11 cellular contexts compared by ENCODE assay signal in the genomic region with DNA sequence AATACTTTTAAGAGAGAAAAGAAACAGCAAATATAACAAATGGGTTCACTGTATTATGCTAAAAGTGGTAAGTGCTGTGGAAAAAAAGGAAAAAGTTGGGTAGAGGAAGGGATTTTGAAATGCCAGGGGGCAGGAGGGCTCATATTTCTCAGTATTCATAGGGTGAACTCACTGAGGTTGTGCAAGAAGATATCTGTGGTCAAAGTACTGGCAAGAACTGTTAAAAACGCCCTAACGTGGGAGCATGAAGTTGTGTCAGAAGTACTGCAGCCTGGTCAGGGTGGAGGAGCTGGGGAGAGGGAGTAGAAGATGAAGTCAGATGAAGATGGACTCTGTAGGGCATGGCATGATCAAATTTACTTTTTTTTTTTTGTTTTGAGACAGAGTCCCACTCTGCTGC. TPM values are rescaled to one million over a fixed set of nuclear protein-coding genes. Genes with fewer than 3 reads are reported as not detected.
DNase-seq lines count a peak whose midpoint lies in the region; ATAC-seq and TF ChIP-seq lines count a peak whose summit lies in the region.
"Had no signal": no experiment of that assay in that cellular context is flagged by ENCODE, and none has a peak within 500 bp of the region (broad histone marks: within the 10 kb centered on the region; RNA-seq: fewer than 3 reads in every experiment).

No MANE protein-coding gene starts in this region.

- no peak for TF ChIP-seq CTCF in GM10248 (IDR thresholded peaks at IDR 0.05; ENCODE audit: control extremely low read depth, extremely low read depth, low read depth, missing control alignments)

- peak overlapping the region; percentile 69 for H3K27ac Mint-ChIP-seq in dendritic cell treated with granulocyte-macrophage colony-stimulating factor and Interleukin-4, amounts not matched to agents 40 ng/mL and 50 ng/mL, for 4 days
- H3K27ac Mint-ChIP-seq in natural killer cell treated with Interleukin-12 subunit alpha and Interleukin-12 subunit beta and Interleukin-15 and Interleukin-18, amount 100 ng/mL, for 72 hours: peak overlapping the region; percentile 51 to 57
- H3K27ac Mint-ChIP-seq: T-helper 1 cell treated with Interleukin-12 subunit alpha and Interleukin-12 subunit beta and Interleukin-4 antibody, amounts not matched to agents 30 μg/mL and 1 μg/mL, for 36 hours had no signal

- no peaks in the 10 kb centered on the region for H3K36me3 Mint-ChIP-seq in dendritic cell treated with granulocyte-macrophage colony-stimulating factor and Interleukin-4, amounts not matched to agents 40 ng/mL and 50 ng/mL, for 4 days (ENCODE audit: low read depth)
- no peaks in the 10 kb centered on the region for H3K36me3 Mint-ChIP-seq in natural killer cell treated with Interleukin-12 subunit alpha and Interleukin-12 subunit beta and Interleukin-15 and Interleukin-18, amount 100 ng/mL, for 72 hours

- CTCF ChIA-PET in GM10248 (lab: Yijun Ruan, JAX): interaction anchor here (0.9 kb wide), 1 partner anchor 10 kb away, joined by 3 read pairs; no protein-coding TSS in a partner anchor

- H3K4me3 Mint-ChIP-seq in dendritic cell treated with granulocyte-macrophage colony-stimulating factor and Interleukin-4, amounts not matched to agents 40 ng/mL and 50 ng/mL, for 4 days: no peak overlapping the region
- peak overlapping the region; percentile 80 for H3K4me3 Mint-ChIP-seq in natural killer cell treated with Interleukin-12 subunit alpha and Interleukin-12 subunit beta and Interleukin-15 and Interleukin-18, amount 100 ng/mL, for 72 hours
- H3K4me3 Mint-ChIP-seq: neural crest cell; T-helper 1 cell treated with Interleukin-12 subunit alpha and Interleukin-12 subunit beta and Interleukin-4 antibody, amounts not matched to agents 30 μg/mL and 1 μg/mL, for 36 hours had no signal

- H3K9me3 Mint-ChIP-seq in dendritic cell treated with granulocyte-macrophage colony-stimulating factor and Interleukin-4, amounts not matched to agents 40 ng/mL and 50 ng/mL, for 4 days: no peaks in the 10 kb centered on the region
- no peaks in the 10 kb centered on the region for H3K9me3 Mint-ChIP-seq in natural killer cell treated with Interleukin-12 subunit alpha and Interleukin-12 subunit beta and Interleukin-15 and Interleukin-18, amount 100 ng/mL, for 72 hours
- H3K9me3 Mint-ChIP-seq: neural crest cell; T-helper 1 cell treated with Interleukin-12 subunit alpha and Interleukin-12 subunit beta and Interleukin-4 antibody, amounts not matched to agents 30 μg/mL and 1 μg/mL, for 36 hours had no signal

- POLR2A ChIA-PET in GM10248 (lab: Yijun Ruan, JAX): no interaction called here

- peaks cover under 1% of the 10 kb centered on the region for H3K27me3 Mint-ChIP-seq in dendritic cell treated with granulocyte-macrophage colony-stimulating factor and Interleukin-4, amounts not matched to agents 40 ng/mL and 50 ng/mL, for 4 days
- no peaks in the 10 kb centered on the region for H3K27me3 Mint-ChIP-seq in natural killer cell treated with Interleukin-12 subunit alpha and Interleukin-12 subunit beta and Interleukin-15 and Interleukin-18, amount 100 ng/mL, for 72 hours

- intact Hi-C loops in dendritic cell treated with granulocyte-macrophage colony-stimulating factor and Interleukin-4, amounts not matched to agents 40 ng/mL and 50 ng/mL, for 4 days (cut with micrococcal nuclease): no loop called here
- intact Hi-C loops in posterior vena cava (cut with DNase I): no loop called here

- peaks cover 64% of the 10 kb centered on the region for H3K4me1 Mint-ChIP-seq in dendritic cell treated with granulocyte-macrophage colony-stimulating factor and Interleukin-4, amounts not matched to agents 40 ng/mL and 50 ng/mL, for 4 days (ENCODE audit: low read depth)
- peaks cover 39 to 55% of the 10 kb centered on the region in 2 donors for H3K4me1 Mint-ChIP-seq in natural killer cell treated with Interleukin-12 subunit alpha and Interleukin-12 subunit beta and Interleukin-15 and Interleukin-18, amount 100 ng/mL, for 72 hours (ENCODE audit: low read depth in 2 of 2)
- H3K4me1 Mint-ChIP-seq: neural crest cell had no signal

- peak; percentile 88 to 93 for ATAC-seq in natural killer cell treated with Interleukin-12 subunit alpha and Interleukin-12 subunit beta and Interleukin-15 and Interleukin-18, amount 100 ng/mL, for 72 hours
- ATAC-seq in GM21367 (IDR thresholded peaks at IDR 0.05; ENCODE audit: unreplicated experiment): no peak

- DNase-seq in Daoy (ENCODE audit: low read depth): peak; percentile 72
- DNase-seq in NOMO-1 treated with DMSO at 0.1 percent for 48 hours (lab: John Stamatoyannopoulos, UW; ENCODE audit: unreplicated experiment): peak; percentile 76
- DNase-seq in natural killer cell treated with Interleukin-12 subunit alpha and Interleukin-12 subunit beta and Interleukin-15 and Interleukin-18, amount 100 ng/mL, for 72 hours (ENCODE audit: low spot score): peak; percentile 66
- DNase-seq in posterior vena cava (ENCODE audit: low spot score): no peak
- DNase-seq in GM10248 (ENCODE audit: extremely low spot score): no peak
- DNase-seq in activated naive CD4-positive, alpha-beta T cell (lab: John Stamatoyannopoulos, UW): no peak
- DNase-seq: DMS79 treated with DMSO at 0.1 percent for 48 hours had no signal

RNA-seq across cellular contexts. Expression of a gene that starts 31.2 kb away (rescaled TPM):
- total RNA-seq in Daoy (2014; rRNA removed; shearing (Covaris generic)): 0.06 and 0.36 TPM in 2 replicates
- total RNA-seq in natural killer cell treated with Interleukin-12 subunit alpha and Interleukin-12 subunit beta and Interleukin-15 and Interleukin-18, amount 100 ng/mL, for 72 hours: under 1 TPM; 0.07 to 0.08 TPM
- under 1 TPM; 0.14 to 0.19 TPM for total RNA-seq in posterior vena cava
- total RNA-seq: neural crest cell had no signal

Comparison
In these comparisons a context has a peak if more than half of its experiments do, and no peak if none do; other contexts are left out.
1. DNase-seq: peak in Daoy (single experiment), NOMO-1 treated with DMSO at 0.1 percent for 48 hours (single experiment) and natural killer cell treated with Interleukin-12 subunit alpha and Interleukin-12 subunit beta and Interleukin-15 and Interleukin-18, amount 100 ng/mL, for 72 hours (single experiment); none in posterior vena cava (single experiment), GM10248 (single experiment) and activated naive CD4-positive, alpha-beta T cell (0 of 4).